In the genomic region with DNA sequence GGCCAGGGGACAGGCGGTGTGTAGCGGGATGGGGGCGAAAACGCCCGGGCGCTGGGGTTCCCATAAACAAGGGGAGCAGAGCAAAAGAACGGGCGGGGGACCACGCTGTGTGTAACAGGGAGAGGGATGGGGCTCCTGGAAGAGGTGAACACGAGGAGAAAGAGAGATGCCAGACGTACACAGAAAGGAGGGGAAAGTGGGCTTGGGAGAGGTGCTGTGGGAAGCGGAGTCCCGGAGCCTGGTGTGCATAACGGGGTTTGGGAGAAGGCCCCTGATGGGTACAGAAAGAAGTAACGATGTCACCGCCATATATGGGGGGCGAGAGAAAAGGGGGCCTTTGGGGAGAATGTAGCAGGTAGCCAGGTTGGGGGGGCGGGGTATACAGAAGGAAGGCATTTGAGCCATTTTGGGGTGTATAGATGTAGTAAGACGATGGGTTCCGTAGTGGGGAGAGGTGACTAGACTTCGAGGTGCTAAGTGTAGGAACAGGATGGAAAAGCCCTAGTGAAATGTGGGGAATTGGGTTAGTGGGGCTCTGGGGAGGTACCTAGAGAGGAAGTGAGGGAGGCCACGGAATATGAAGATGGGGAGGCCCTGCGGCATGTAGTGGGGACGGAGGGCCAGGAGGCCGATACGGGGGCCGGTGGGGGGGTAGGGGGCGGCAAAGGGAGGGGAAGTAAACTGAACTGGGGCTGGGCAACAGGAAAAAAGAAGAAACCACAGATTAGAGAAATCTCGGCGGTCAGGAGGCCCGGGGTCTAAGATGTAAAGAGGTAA, we compare ENCODE assay signal across 8 cellular contexts. TPM values are rescaled to one million over a fixed set of nuclear protein-coding genes. Genes with fewer than 3 reads are reported as not detected.
A peak's percentile ranks its signal among the peaks of the same experiment; 100 is the strongest.
DNase-seq lines count a peak whose midpoint lies in the region; FAIRE-seq and TF ChIP-seq lines count a peak whose summit lies in the region.

No MANE protein-coding gene starts in this region.

- H3K9me3 ChIP-seq in colonic mucosa (no peaks in the 10 kb centered on the region), mesodermal cell (ENCODE audit: control insufficient read depth, low read length) (no peaks in the 10 kb centered on the region), transverse colon (no peaks in the 10 kb centered on the region)

- no peak for TF ChIP-seq CTCF in RWPE1 (conservative IDR thresholded peaks at IDR 0.05; ENCODE audit: low read depth)
- TF ChIP-seq CTCF in colonic mucosa (IDR thresholded peaks at IDR 0.05): no peak
- no peak for TF ChIP-seq CTCF in transverse colon (IDR thresholded peaks at IDR 0.05)

- H3K9ac ChIP-seq in colonic mucosa (ENCODE audit: low read depth in 2 of 2, low read length in 2 of 2): peak overlapping the region; percentile 66 to 86

- H3K4me1 ChIP-seq in ACC112 (ENCODE audit: control insufficient read depth, insufficient read depth, low read length, unreplicated experiment) (peaks cover 7% of the 10 kb centered on the region), colonic mucosa (peaks cover 30% of the 10 kb centered on the region), mesodermal cell (ENCODE audit: control insufficient read depth, insufficient read depth, low read length, poor library complexity, severe bottlenecking) (peaks cover 13% of the 10 kb centered on the region), transverse colon (peaks cover 16 to 61% (median 40%) of the 10 kb centered on the region in 4 donors)

- CTCF ChIA-PET in RWPE1 (lab: Yijun Ruan, JAX): no interaction called here

- TF ChIP-seq POLR2A in transverse colon (IDR thresholded peaks at IDR 0.05): peak; percentile 15

- intact Hi-C loops in colonic mucosa (cut with DNase I): no loop called here
- intact Hi-C loops in transverse colon (cut with DNase I; ENCODE audit: low total_unique reads): loop anchor here (2.0 kb wide), 1 partner anchor 61 kb away; a partner anchor contains a TSS

- H3K4me3 ChIP-seq in ACC112 (ENCODE audit: low read depth, low read length) (peak overlapping the region; percentile 96), colonic mucosa (peak overlapping the region; percentile 81), mesodermal cell (ENCODE audit: extremely low read depth, insufficient read depth, low read length, poor library complexity, severe bottlenecking) (peak overlapping the region; percentile 91), transverse colon (peak overlapping the region; percentile 89 to 99 (median 92))

- H3K27me3 ChIP-seq in ACC112 (ENCODE audit: insufficient read depth, low read length) (no peaks in the 10 kb centered on the region), colonic mucosa (no peaks in the 10 kb centered on the region), transverse colon (no peaks in the 10 kb centered on the region)

- no peak for DNase-seq in GM19239 (ENCODE audit: insufficient read length, low spot score)
- DNase-seq in RWPE1 (ENCODE audit: low spot score): no peak
- peak; percentile 57 for DNase-seq in colonic mucosa
- no peak for DNase-seq in transverse colon
- no peak for DNase-seq in islet precursor cell
- no peak for DNase-seq in D341Med (ENCODE audit: low spot score)

- H3K27ac ChIP-seq in ACC112 (ENCODE audit: low read depth, low read length): peak overlapping the region; percentile 86
- H3K27ac ChIP-seq in RWPE1: peak overlapping the region; percentile 96
- peak overlapping the region; percentile 82 for H3K27ac ChIP-seq in colonic mucosa
- H3K27ac ChIP-seq in mesodermal cell (ENCODE audit: low read depth, low read length, severe bottlenecking): peak overlapping the region; percentile 79
- H3K27ac ChIP-seq in transverse colon: peak overlapping the region; percentile 93 to 98 (median 95)

- 0 to 1% methylated on average over 17 to 31 of the region's 31 CpGs for WGBS in mesodermal cell (ENCODE audit: insufficient coverage in 2 of 2), 2 experiments
- WGBS in transverse colon (ENCODE audit: low coverage in 1 of 2), 2 donors: 0 to 3% methylated on average over 15 to 31 of the region's 31 CpGs

- H2AFZ ChIP-seq in ACC112 (ENCODE audit: low read length, unreplicated experiment): no peak overlapping the region

- peaks cover 40% of the 10 kb centered on the region for H3K79me2 ChIP-seq in ACC112 (ENCODE audit: control insufficient read depth, insufficient read depth, low read length, unreplicated experiment)

- H3K36me3 ChIP-seq in ACC112 (ENCODE audit: insufficient read depth, low read length): no peaks in the 10 kb centered on the region; the same call in 1 of the 2 replicates
- no peaks in the 10 kb centered on the region for H3K36me3 ChIP-seq in colonic mucosa
- H3K36me3 ChIP-seq in mesodermal cell (ENCODE audit: control insufficient read depth, insufficient read depth, low read length): peaks cover 36% of the 10 kb centered on the region
- H3K36me3 ChIP-seq in transverse colon: no peaks in the 10 kb centered on the region

- no peak for TF ChIP-seq EP300 in transverse colon (IDR thresholded peaks at IDR 0.05; ENCODE audit: low read depth)

- POLR2A ChIA-PET in RWPE1 (lab: Yijun Ruan, JAX; ENCODE audit: low non-redundant PET): interaction anchor here (0.6 kb wide), 1 partner anchor 174 kb away, joined by 3 read pairs; no protein-coding TSS in a partner anchor

- in situ Hi-C loops in transverse colon (cut with MboI; ENCODE audit: low pct_ligation_motif_present in 1 of 4, low pct_unique_long_range_greater_than_20kb in 1 of 4, low sequenced_read_pairs in 3 of 4): no loop called here

- peak; percentile 39 for FAIRE-seq in GM19239 (lab: Jason Lieb, UNC)

RNA-seq across cellular contexts. Expression of a gene that starts 0.8 kb away (rescaled TPM):
- total RNA-seq in colonic mucosa (10 to 100 TPM; 18.0 to 28.6 TPM), transverse colon (100 to 1,000 TPM in 1 of 4 donors, 10 to 100 TPM in 3; 15.2 to 154 (median 25.7) TPM)
- polyA plus RNA-seq in mesodermal cell (2013, experiment 1 of 2): 37.5 TPM
- 29.0 TPM for polyA plus RNA-seq in mesodermal cell (2013, experiment 2 of 2)

RNA-seq across cellular contexts. Expression of a gene that starts 1.9 kb away (rescaled TPM):
- total RNA-seq in colonic mucosa (10 to 100 TPM; 16.0 to 20.3 TPM), transverse colon (10 to 100 TPM in 2 of 4 donors, 1 to 10 TPM in 2; 4.1 to 19.7 (median 10.0) TPM)
- polyA plus RNA-seq in mesodermal cell (2013, experiment 1 of 2): 55.6 TPM
- 47.0 TPM for polyA plus RNA-seq in mesodermal cell (2013, experiment 2 of 2)

RNA-seq across cellular contexts. Expression of a gene that starts 6.4 kb away (rescaled TPM):
- 1 to 10 TPM; 2.6 to 4.8 TPM for total RNA-seq in colonic mucosa
- polyA plus RNA-seq in mesodermal cell (2013, experiment 1 of 2): 16.0 TPM
- 13.4 TPM for polyA plus RNA-seq in mesodermal cell (2013, experiment 2 of 2)
- 10 to 100 TPM in 2 of 4 donors, 1 to 10 TPM in 2; 3.7 to 15.1 (median 8.4) TPM for total RNA-seq in transverse colon

RNA-seq across cellular contexts. Expression of a gene that starts 13.3 kb away (rescaled TPM):
- 100 to 1,000 TPM; 146 to 289 TPM for total RNA-seq in colonic mucosa
- polyA plus RNA-seq in mesodermal cell (2013, experiment 1 of 2): 145 TPM
- 128 TPM for polyA plus RNA-seq in mesodermal cell (2013, experiment 2 of 2)
- total RNA-seq in transverse colon: 100 to 1,000 TPM; 112 to 185 (median 130) TPM

RNA-seq across cellular contexts. Expression of a gene that starts 17.2 kb away (rescaled TPM):
- 10 to 100 TPM in 1 of 2 donors, 1 to 10 TPM in 1; 9.9 to 10.2 TPM for total RNA-seq in colonic mucosa
- polyA plus RNA-seq in mesodermal cell (2013, experiment 1 of 2): 7.0 TPM
- 5.4 TPM for polyA plus RNA-seq in mesodermal cell (2013, experiment 2 of 2)
- total RNA-seq in transverse colon: 10 to 100 TPM; 11.1 to 27.7 (median 14.5) TPM
